Comparison of ENCODE assay signal across 15 cellular contexts in genomic region chr7:115449689-115450088, GRCh38.
"Had no signal": no experiment of that assay in that cellular context is flagged by ENCODE, and none has a peak within 500 bp of the region (broad histone marks: within the 10 kb centered on the region; RNA-seq: fewer than 3 reads in every experiment).

No MANE protein-coding gene starts in this region.

- H3K27ac ChIP-seq: breast epithelium, suprapubic skin had no signal

- H3K27ac Mint-ChIP-seq: activated CD4-positive, alpha-beta T cell treated with anti-CD3 and anti-CD28 coated beads, Interleukin-2, amount 10 ng/mL, durations not matched to agents 7 days and 5 days; activated naive CD8-positive, alpha-beta T cell treated with anti-CD3 and anti-CD28 coated beads, Interleukin-2, amount 10 ng/mL, durations not matched to agents 7 days and 5 days; nephron progenitor cell; type B pancreatic cell had no signal

- H3K36me3 Mint-ChIP-seq: activated naive CD8-positive, alpha-beta T cell treated with anti-CD3 and anti-CD28 coated beads, Interleukin-2, amount 10 ng/mL, durations not matched to agents 7 days and 5 days; type B pancreatic cell had no signal

- H3K9me3 Mint-ChIP-seq: activated CD4-positive, alpha-beta T cell treated with anti-CD3 and anti-CD28 coated beads, Interleukin-2, amount 10 ng/mL, durations not matched to agents 7 days and 5 days; activated naive CD8-positive, alpha-beta T cell treated with anti-CD3 and anti-CD28 coated beads, Interleukin-2, amount 10 ng/mL, durations not matched to agents 7 days and 5 days; nephron progenitor cell; type B pancreatic cell had no signal

- DNase-seq: activated CD4-positive, alpha-beta T cell treated with anti-CD3 and anti-CD28 coated beads, Interleukin-2, amount 10 ng/mL, durations not matched to agents 7 days and 5 days; activated effector memory CD4-positive, alpha-beta T cell treated with Interleukin-2 at 50 U/mL for 16 hours; activated naive CD8-positive, alpha-beta T cell treated with anti-CD3 and anti-CD28 coated beads, Interleukin-2, amount 10 ng/mL, durations not matched to agents 7 days and 5 days; aorta; glutamatergic neuron; mucosa of descending colon; nephron progenitor cell; stimulated activated CD4-positive, alpha-beta T cell treated with anti-CD3 and anti-CD28 coated beads, Interleukin-4, amount 100 ng/mL, for 1 hour; stimulated activated CD8-positive, alpha-beta memory T cell treated with anti-CD3 and anti-CD28 coated beads, Interleukin-4, amount 100 ng/mL, for 48 hours; stimulated activated naive CD8-positive, alpha-beta T cell treated with anti-CD3 and anti-CD28 coated beads, Interleukin-15, Interleukin-2, amounts not matched to agents 100 U/mL and 50 U/mL, for 24 hours had no signal

- ATAC-seq: esophagus mucosa; mucosa of descending colon; sciatic nerve; stimulated activated naive CD8-positive, alpha-beta T cell treated with anti-CD3 and anti-CD28 coated beads, Interleukin-15, Interleukin-2, amounts not matched to agents 100 U/mL and 50 U/mL, for 24 hours had no signal

- H3K4me1 Mint-ChIP-seq: activated CD4-positive, alpha-beta T cell treated with anti-CD3 and anti-CD28 coated beads, Interleukin-2, amount 10 ng/mL, durations not matched to agents 7 days and 5 days; activated naive CD8-positive, alpha-beta T cell treated with anti-CD3 and anti-CD28 coated beads, Interleukin-2, amount 10 ng/mL, durations not matched to agents 7 days and 5 days had no signal

- H3K36me3 ChIP-seq: breast epithelium, suprapubic skin had no signal

- H3K27me3 ChIP-seq: breast epithelium, suprapubic skin had no signal

- H3K4me3 Mint-ChIP-seq: activated CD4-positive, alpha-beta T cell treated with anti-CD3 and anti-CD28 coated beads, Interleukin-2, amount 10 ng/mL, durations not matched to agents 7 days and 5 days; activated naive CD8-positive, alpha-beta T cell treated with anti-CD3 and anti-CD28 coated beads, Interleukin-2, amount 10 ng/mL, durations not matched to agents 7 days and 5 days; nephron progenitor cell; type B pancreatic cell had no signal

- H3K27me3 Mint-ChIP-seq: activated CD4-positive, alpha-beta T cell treated with anti-CD3 and anti-CD28 coated beads, Interleukin-2, amount 10 ng/mL, durations not matched to agents 7 days and 5 days; activated naive CD8-positive, alpha-beta T cell treated with anti-CD3 and anti-CD28 coated beads, Interleukin-2, amount 10 ng/mL, durations not matched to agents 7 days and 5 days; type B pancreatic cell had no signal

- H3K4me3 ChIP-seq: breast epithelium, mucosa of descending colon, suprapubic skin had no signal

- H3K4me1 ChIP-seq: breast epithelium, suprapubic skin had no signal

- H3K9me3 ChIP-seq: breast epithelium, mucosa of descending colon, suprapubic skin had no signal
